8 cellular contexts compared by ENCODE assay signal in genomic region chr1:151839457-151840409, GRCh38. TPM values are rescaled to one million over a fixed set of nuclear protein-coding genes. Genes with fewer than 3 reads are reported as not detected.
DNase-seq lines count a peak whose midpoint lies in the region; ATAC-seq, FAIRE-seq and TF ChIP-seq lines count a peak whose summit lies in the region.

Gene C2CD4D (minus strand): TSS chr1:151839820. CDS start chr1:151838989, 831 bp downstream.

- H2BK20ac ChIP-seq in IMR-90 (ENCODE audit: low read depth, low read length), result no peak within 1 kb of the TSS

- H3K18ac ChIP-seq in IMR-90 (ENCODE audit: low read depth, low read length), result no peak within 1 kb of the TSS

- H3K56ac ChIP-seq in IMR-90 (ENCODE audit: extremely low read depth, insufficient read depth, low read length), result no peak within 1 kb of the TSS

- no peaks in the 10 kb centered on the region for H3K27me3 Mint-ChIP-seq in CD4-positive, alpha-beta memory T cell
- H3K27me3 Mint-ChIP-seq in WTC11 (ENCODE audit: low read depth), result peaks cover 36% of the 10 kb centered on the region

- peaks cover 0 to 3% (median 0%) of the 10 kb centered on the region in 8 donors for H3K9me3 Mint-ChIP-seq in CD4-positive, alpha-beta memory T cell
- H3K9me3 Mint-ChIP-seq in WTC11, result no peaks in the 10 kb centered on the region

- H3K9me1 ChIP-seq in IMR-90 (ENCODE audit: insufficient read depth, low read length), result no peaks in the 10 kb centered on the region

- peak; percentile 75 to 87 (median 79) for DNase-seq in CD4-positive, alpha-beta memory T cell
- DNase-seq in IMR-90, result no peak
- peak; percentile 82 for DNase-seq in WTC11 (ENCODE audit: low spot score)
- peak; percentile 57 for DNase-seq in bronchial epithelial cell (ENCODE audit: low read depth)
- peak; percentile 36 to 48 for DNase-seq in stimulated activated CD4-positive, alpha-beta T cell treated with anti-CD3 and anti-CD28 coated beads, Interleukin-1b, Interleukin-23, amount 100 ng/mL, for 1 hour (ENCODE audit: low read depth in 2 of 2)
- DNase-seq in AG08396 (ENCODE audit: low spot score), result no peak
- no peak for DNase-seq in GDM1 (lab: John Stamatoyannopoulos, UW)

- no peak within 1 kb of the TSS for H2AK5ac ChIP-seq in IMR-90 (ENCODE audit: low read depth, low read length)

- peaks cover 27 to 66% (median 52%) of the 10 kb centered on the region in 4 donors for H3K4me1 Mint-ChIP-seq in CD4-positive, alpha-beta memory T cell
- peaks cover 26% of the 10 kb centered on the region for H3K4me1 Mint-ChIP-seq in WTC11

- peak within 1 kb of the TSS; percentile 25 for H2AK9ac ChIP-seq in IMR-90 (replicated peaks; ENCODE audit: low read depth, low read length, poor library complexity)

- BruUV-seq in IMR-90 (replicated peaks; lab: Mats Ljungman, UMichigan), result no TSS peak

- peak within 1 kb of the TSS; percentile 82 to 98 (median 94) for H3K27ac Mint-ChIP-seq in CD4-positive, alpha-beta memory T cell
- H3K27ac Mint-ChIP-seq in WTC11, result peak within 1 kb of the TSS; percentile 96

- in situ Hi-C loops in IMR-90 (cut with MboI; ENCODE audit: low sequenced_read_pairs), result no loop called here

- no peak for TF ChIP-seq POLR2A in IMR-90 (IDR thresholded peaks at IDR 0.05; ENCODE audit: low read depth, low read length)

- peak within 1 kb of the TSS; percentile 75 for H3K27ac ChIP-seq in CD4-positive, alpha-beta memory T cell (ENCODE audit: low read depth, low read length)
- H3K27ac ChIP-seq in IMR-90 (ENCODE audit: insufficient read depth, low read length), result no peak within 1 kb of the TSS
- peak within 1 kb of the TSS; percentile 97 for H3K27ac ChIP-seq in layer of hippocampus (ENCODE audit: low read depth, low read length)

- no peak within 1 kb of the TSS for H2BK120ac ChIP-seq in IMR-90 (ENCODE audit: low read depth, low read length)

- WGBS in IMR-90 (ENCODE audit: extremely low coverage in 2 of 2, insufficient read length in 1 of 2), 2 experiments, result 12% methylated on average over 18 of the region's 48 CpGs; no CpG with 5 or more reads in 1 of the 2 experiments

- no peaks in the 10 kb centered on the region for H3K9me3 ChIP-seq in CD4-positive, alpha-beta memory T cell (ENCODE audit: control insufficient read depth in 1 of 2, low read length in 2 of 2)
- no peaks in the 10 kb centered on the region for H3K9me3 ChIP-seq in IMR-90 (ENCODE audit: control insufficient read depth, insufficient read depth, low read length)

- H3K4me1 ChIP-seq in CD4-positive, alpha-beta memory T cell (ENCODE audit: insufficient read depth, low read length), result peaks cover 54% of the 10 kb centered on the region
- H3K4me1 ChIP-seq in IMR-90 (ENCODE audit: control insufficient read depth, insufficient read depth, low read length), result no peaks in the 10 kb centered on the region; the same call in 1 of the 2 replicates

- no peak within 1 kb of the TSS for H2BK15ac ChIP-seq in IMR-90 (ENCODE audit: low read depth, low read length)

- ATAC-seq in IMR-90 (ENCODE audit: low read depth), result no peak
- ATAC-seq in WTC11, result peak; percentile 77

- no peak within 1 kb of the TSS for H4K91ac ChIP-seq in IMR-90 (ENCODE audit: insufficient read depth, low read depth, low read length)

- no peaks in the 10 kb centered on the region for H4K20me1 ChIP-seq in IMR-90 (ENCODE audit: insufficient read depth, low read length)

- peak within 1 kb of the TSS; percentile 84 to 93 (median 88) for H3K4me3 Mint-ChIP-seq in CD4-positive, alpha-beta memory T cell
- peak within 1 kb of the TSS; percentile 88 for H3K4me3 Mint-ChIP-seq in WTC11

- no peaks in the 10 kb centered on the region for H3K36me3 ChIP-seq in CD4-positive, alpha-beta memory T cell (ENCODE audit: insufficient read depth, low read length)
- H3K36me3 ChIP-seq in IMR-90 (ENCODE audit: control insufficient read depth, insufficient read depth, low read length), result no peaks in the 10 kb centered on the region
- no peaks in the 10 kb centered on the region for H3K36me3 ChIP-seq in bronchial epithelial cell (ENCODE audit: control insufficient read depth, insufficient read depth, low read length)

- dilution Hi-C loops in IMR-90 (cut with HindIII; ENCODE audit: low sequenced_read_pairs, unreplicated experiment), result no loop called here

- FAIRE-seq in bronchial epithelial cell (lab: Jason Lieb, UNC), result no peak

- H2AFZ ChIP-seq in IMR-90 (replicated peaks; ENCODE audit: low read length, poor library complexity), result peak within 1 kb of the TSS; percentile 86

- intact Hi-C loops in CD4-positive, alpha-beta memory T cell (cut with micrococcal nuclease), result loop anchor here (2.0 to 5.0 kb wide), 6 partner anchors 68 to 382 kb away; partner anchors contain the start of genes POGZ, SNX27 and THEM4
- intact Hi-C loops in IMR-90 (cut with micrococcal nuclease), result loop anchor here (5.0 to 10.0 kb wide), 2 partner anchors 77 to 295 kb away; partner anchors contain the start of genes MRPL9 and TUFT1

- H3K27me3 ChIP-seq in CD4-positive, alpha-beta memory T cell (ENCODE audit: insufficient read depth, low read length), result no peaks in the 10 kb centered on the region
- peaks cover 55% of the 10 kb centered on the region for H3K27me3 ChIP-seq in IMR-90 (ENCODE audit: control insufficient read depth, insufficient read depth, low read length)
- H3K27me3 ChIP-seq in bronchial epithelial cell (ENCODE audit: control insufficient read depth, insufficient read depth, low read length), result no peaks in the 10 kb centered on the region
- peaks cover 2% of the 10 kb centered on the region for H3K27me3 ChIP-seq in layer of hippocampus (ENCODE audit: control insufficient read depth, insufficient read depth, low read length)

- H3K79me1 ChIP-seq in IMR-90 (ENCODE audit: low read depth in 1 of 2, low read length in 2 of 2), result no peaks in the 10 kb centered on the region

- TF ChIP-seq CTCF in IMR-90 (conservative IDR thresholded peaks at IDR 0.05; ENCODE audit: low read depth, low read length), result no peak
- no peak for TF ChIP-seq CTCF in WTC11 (IDR thresholded peaks at IDR 0.05)
- peak; percentile 4 for TF ChIP-seq CTCF in bronchial epithelial cell (IDR thresholded peaks at IDR 0.05; ENCODE audit: insufficient read depth, low read length, severe bottlenecking)

- H3K4me2 ChIP-seq in IMR-90 (ENCODE audit: low read depth, low read length), result peak within 1 kb of the TSS; percentile 10; the same call in 1 of the 2 replicates

- H3K4me3 ChIP-seq in CD4-positive, alpha-beta memory T cell (ENCODE audit: low read length in 2 of 2), result peak within 1 kb of the TSS; percentile 52 to 83
- H3K4me3 ChIP-seq in IMR-90 (ENCODE audit: insufficient read depth, low read depth, low read length) (peak within 1 kb of the TSS; percentile 36; the same call in 1 of the 2 replicates), bronchial epithelial cell (ENCODE audit: low read depth, low read length) (peak within 1 kb of the TSS; percentile 38)

- no peak within 1 kb of the TSS for H4K8ac ChIP-seq in IMR-90 (ENCODE audit: low read depth in 2 of 2, low read length in 2 of 2)

- POLR2A ChIA-PET in CD4-positive, alpha-beta memory T cell (lab: Charles Lee; ENCODE audit: partially characterized antibody), result interaction anchor here (0.9 to 7.5 kb wide), 20 partner anchors 8 to 328 kb away, joined by 3 to 127 read pairs (median 4); partner anchors contain the start of genes CGN, MRPL9, RORC and TDRKH
- POLR2A ChIA-PET in IMR-90 (lab: Charles Lee; ENCODE audit: unreplicated experiment), result no interaction called here
- POLR2A ChIA-PET in WTC11 (lab: Charles Lee), result interaction anchor here (0.6 to 2.1 kb wide), 8 partner anchors 19 to 328 kb away, joined by 3 to 7 read pairs (median 4); partner anchors contain the start of genes CELF3, CGN, S100A11 and SNX27

- H3K9ac ChIP-seq in IMR-90 (ENCODE audit: low read depth, low read length), result no peak within 1 kb of the TSS

- H3K23ac ChIP-seq in IMR-90 (ENCODE audit: low read depth, low read length), result no peak within 1 kb of the TSS

- no peak for TF ChIP-seq RAD21 in IMR-90 (IDR thresholded peaks at IDR 0.05; ENCODE audit: low read length)

- peaks cover 9 to 12% of the 10 kb centered on the region in 2 donors for H3K36me3 Mint-ChIP-seq in CD4-positive, alpha-beta memory T cell
- H3K36me3 Mint-ChIP-seq in WTC11, result peaks cover 3% of the 10 kb centered on the region; the same call in 1 of the 2 replicates

- H2BK5ac ChIP-seq in IMR-90 (ENCODE audit: low read depth, low read length, poor library complexity, severe bottlenecking), result no peak within 1 kb of the TSS

- CTCF ChIA-PET in CD4-positive, alpha-beta memory T cell (lab: Charles Lee; ENCODE audit: partially characterized antibody), result interaction anchor here (0.8 to 2.0 kb wide), 11 partner anchors 9 to 396 kb away, joined by 3 to 9 read pairs (median 5); no protein-coding TSS in a partner anchor
- CTCF ChIA-PET in IMR-90 (lab: Yijun Ruan, JAX) (no interaction called here), WTC11 (lab: Charles Lee) (interaction anchor here (0.5 to 2.1 kb wide), 24 partner anchors 9 to 299 kb away, joined by 3 to 17 read pairs (median 4); partner anchors contain the start of genes RIIAD1, TDRKH, THEM4 and THEM5)

- H4K5ac ChIP-seq in IMR-90 (ENCODE audit: low read depth, low read length), result no peak within 1 kb of the TSS

- no peak within 1 kb of the TSS for H3K14ac ChIP-seq in IMR-90 (replicated peaks; ENCODE audit: low read depth, low read length)

- no peak within 1 kb of the TSS for H3K4ac ChIP-seq in IMR-90 (ENCODE audit: low read depth, low read length)

TF ChIP-seq in IMR-90, 13 proteins besides CTCF, POLR2A, EP300 and RAD21 (continues in another document):
- no peak for TF ChIP-seq FOS (IDR thresholded peaks at IDR 0.05; ENCODE audit: low read depth, low read length)

TF ChIP-seq in WTC11, 78 proteins besides CTCF, POLR2A, EP300 and RAD21 (continues in another document):
- TF ChIP-seq ZBTB43 (CRISPR knock-in tag; IDR thresholded peaks at IDR 0.05) (peak; percentile 73; the same call in 1 of the 2 replicates), MYBL2 (CRISPR knock-in tag; IDR thresholded peaks at IDR 0.05) (peak; percentile 20; the same call in 1 of the 2 replicates), ETV6 (CRISPR knock-in tag; IDR thresholded peaks at IDR 0.05) (peak; percentile 33; the same call in 1 of the 2 replicates), ELF4 (CRISPR knock-in tag; IDR thresholded peaks at IDR 0.05; ENCODE audit: low read depth) (no peak)

RNA-seq across cellular contexts. Expression of gene C2CD4D, which starts in this region (rescaled TPM):
- 1 to 10 TPM; 1.0 to 1.7 TPM for total RNA-seq in CD4-positive, alpha-beta memory T cell
- 1 to 10 TPM; 1.3 to 3.4 TPM for polyA plus RNA-seq in CD4-positive, alpha-beta memory T cell
- total RNA-seq in IMR-90 (2012; rRNA removed) (not detected in 2 replicates), WTC11 (2021) (0.85 to 2.0 TPM (median 0.94 TPM) in 3 replicates), bronchial epithelial cell (not detected in 2 replicates)
- polyA plus RNA-seq in IMR-90 (2012; rRNA removed), result not detected in 2 replicates
- polyA plus RNA-seq in IMR-90 (2012; cell fraction: cytosol; rRNA removed), result 0.03 TPM in 1 of 2 replicates, not detected in the other
- polyA plus RNA-seq in IMR-90 (2012; cell fraction: nucleus; rRNA removed; ENCODE audit: low replicate concordance), result not detected in 2 replicates

Comparison
In these comparisons a context has a peak if more than half of its experiments do, and no peak if none do; other contexts are left out.
1. Peak in DNase-seq and H3K4me3 ChIP-seq in bronchial epithelial cell; RNA of the gene not detected or under 1 TPM.
2. DNase-seq: peak in CD4-positive, alpha-beta memory T cell (5 of 5), WTC11 (single experiment) and stimulated activated CD4-positive, alpha-beta T cell treated with anti-CD3 and anti-CD28 coated beads, Interleukin-1b, Interleukin-23, amount 100 ng/mL, for 1 hour (2 of 2); none in IMR-90 (single experiment), AG08396 (single experiment) and GDM1 (single experiment).
3. Peak in every context shown above with its lines, with median percentiles within 50 percentile points of each other: H3K4me3 ChIP-seq.